In the genomic region with DNA sequence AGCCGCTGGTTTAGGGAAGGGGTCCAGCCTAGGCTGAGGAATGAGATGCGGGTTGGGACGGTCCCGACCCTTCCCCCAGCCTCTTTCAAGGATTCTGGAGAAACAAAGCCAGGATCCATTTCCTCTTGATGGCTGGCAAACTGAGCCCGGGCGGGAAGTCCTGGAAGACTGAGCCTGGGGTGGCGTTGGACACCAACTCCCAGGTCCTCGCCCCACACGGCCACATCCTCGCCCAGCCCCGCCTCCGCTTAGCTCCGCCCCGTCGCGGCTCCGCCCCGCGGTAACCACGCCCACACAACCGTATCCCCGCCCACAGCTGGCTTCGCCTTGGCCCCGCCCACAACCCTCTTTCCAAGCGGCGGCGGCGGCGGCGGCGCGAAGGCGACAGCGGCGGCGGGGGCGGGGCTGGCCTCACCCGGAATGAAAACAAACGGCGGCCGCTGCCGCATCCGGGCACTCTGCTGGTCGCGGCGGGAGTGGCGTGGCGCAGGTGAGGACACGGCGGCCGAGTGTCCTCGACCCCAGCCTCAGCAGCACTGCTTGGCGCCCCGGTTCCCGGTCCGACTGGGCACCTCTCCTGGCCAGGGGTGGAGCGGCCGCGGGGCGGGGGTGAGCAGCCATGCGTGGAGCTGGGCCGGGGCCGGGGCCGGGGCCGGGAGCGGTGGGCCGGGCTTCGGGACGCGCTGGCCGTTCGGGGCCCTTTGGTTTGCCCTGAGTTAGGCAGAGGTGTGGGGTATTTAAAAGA, we compare ENCODE assay signal across 8 cellular contexts. TPM values are rescaled to one million over a fixed set of nuclear protein-coding genes. Genes with fewer than 3 reads are reported as not detected.
A peak's percentile ranks its signal among the peaks of the same experiment; 100 is the strongest.
DNase-seq lines count a peak whose midpoint lies in the region; ATAC-seq and TF ChIP-seq lines count a peak whose summit lies in the region.

A gene with protein sequence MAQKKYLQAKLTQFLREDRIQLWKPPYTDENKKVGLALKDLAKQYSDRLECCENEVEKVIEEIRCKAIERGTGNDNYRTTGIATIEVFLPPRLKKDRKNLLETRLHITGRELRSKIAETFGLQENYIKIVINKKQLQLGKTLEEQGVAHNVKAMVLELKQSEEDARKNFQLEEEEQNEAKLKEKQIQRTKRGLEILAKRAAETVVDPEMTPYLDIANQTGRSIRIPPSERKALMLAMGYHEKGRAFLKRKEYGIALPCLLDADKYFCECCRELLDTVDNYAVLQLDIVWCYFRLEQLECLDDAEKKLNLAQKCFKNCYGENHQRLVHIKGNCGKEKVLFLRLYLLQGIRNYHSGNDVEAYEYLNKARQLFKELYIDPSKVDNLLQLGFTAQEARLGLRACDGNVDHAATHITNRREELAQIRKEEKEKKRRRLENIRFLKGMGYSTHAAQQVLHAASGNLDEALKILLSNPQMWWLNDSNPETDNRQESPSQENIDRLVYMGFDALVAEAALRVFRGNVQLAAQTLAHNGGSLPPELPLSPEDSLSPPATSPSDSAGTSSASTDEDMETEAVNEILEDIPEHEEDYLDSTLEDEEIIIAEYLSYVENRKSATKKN (plus strand): TSS at position 456 of the 745 bp plus-strand sequence. CDS start 3,538 bp downstream, outside the sequence.

- H3F3A ChIP-seq in GM23248 (ENCODE audit: insufficient read depth) (peaks cover 4% of the 10 kb centered on the region; the same call in 1 of the 2 replicates), Loucy (ENCODE audit: low read depth) (peaks cover 9% of the 10 kb centered on the region; the same call in 1 of the 2 replicates), neural progenitor cell (ENCODE audit: low read depth) (peaks cover 21% of the 10 kb centered on the region)

- H3K9me3 ChIP-seq in GM23248 (ENCODE audit: low read depth) (no peaks in the 10 kb centered on the region), Loucy (ENCODE audit: insufficient read depth, low read depth, low read length) (no peaks in the 10 kb centered on the region), SJSA1 (replicated peaks) (no peaks in the 10 kb centered on the region), neural progenitor cell (ENCODE audit: low read depth) (peaks cover 4% of the 10 kb centered on the region), stomach smooth muscle (ENCODE audit: control insufficient read depth in 2 of 2, low read length in 2 of 2) (no peaks in the 10 kb centered on the region)

- H3K4me2 ChIP-seq in GM23248 (ENCODE audit: unreplicated experiment) (peak within 1 kb of the TSS; percentile 100), Loucy (ENCODE audit: low read depth, low read length, poor library complexity, severe bottlenecking) (peak within 1 kb of the TSS; percentile 90), neural progenitor cell (peak within 1 kb of the TSS; percentile 98)

- peak; percentile 88 for ATAC-seq in foreskin keratinocyte

- peak; percentile 26 for DNase-seq in DMS79 treated with DMSO at 0.1 percent for 48 hours (lab: John Stamatoyannopoulos, UW)
- DNase-seq in GM23248: peak; percentile 97
- DNase-seq in SJSA1 (ENCODE audit: low read depth in 1 of 2, low spot score in 2 of 2): peak; percentile 90
- DNase-seq in activated naive CD4-positive, alpha-beta T cell treated with Interleukin-2 at 50 U/mL for 16 hours: peak; percentile 89
- DNase-seq in foreskin keratinocyte: peak; percentile 21 to 64
- DNase-seq in neural progenitor cell (ENCODE audit: low spot score): peak; percentile 96

- H3K27ac Mint-ChIP-seq in neural progenitor cell: no peak within 1 kb of the TSS

- TF ChIP-seq CTCF in Loucy (conservative IDR thresholded peaks at IDR 0.05; ENCODE audit: low read length) (no peak), foreskin keratinocyte (conservative IDR thresholded peaks at IDR 0.05) (no peak), neural progenitor cell (IDR thresholded peaks at IDR 0.05) (no peak)

- H3K9ac ChIP-seq in GM23248 (peak within 1 kb of the TSS; percentile 93), Loucy (ENCODE audit: low read depth, low read length, poor library complexity, severe bottlenecking) (peak within 1 kb of the TSS; percentile 85), neural progenitor cell (peak within 1 kb of the TSS; percentile 69), stomach smooth muscle (ENCODE audit: low read length in 2 of 2) (peak within 1 kb of the TSS; percentile 55 to 82)

- H3K4me3 ChIP-seq in GM23248: peak within 1 kb of the TSS; percentile 100
- peak within 1 kb of the TSS; percentile 84 for H3K4me3 ChIP-seq in Loucy (ENCODE audit: low read length, poor library complexity, severe bottlenecking)
- H3K4me3 ChIP-seq in SJSA1: peak within 1 kb of the TSS; percentile 79
- H3K4me3 ChIP-seq in neural progenitor cell: peak within 1 kb of the TSS; percentile 80
- peak within 1 kb of the TSS; percentile 72 to 77 for H3K4me3 ChIP-seq in stomach smooth muscle (ENCODE audit: low read length in 2 of 2)

- H3K79me2 ChIP-seq in GM23248 (ENCODE audit: insufficient read depth) (peaks cover 29% of the 10 kb centered on the region), Loucy (ENCODE audit: insufficient read depth, low read length) (peaks cover 28% of the 10 kb centered on the region), neural progenitor cell (ENCODE audit: low read depth) (peaks cover 29% of the 10 kb centered on the region)

- H3K27me3 Mint-ChIP-seq in neural progenitor cell (ENCODE audit: insufficient read depth, low read depth): no peaks in the 10 kb centered on the region

- H3K36me3 Mint-ChIP-seq in neural progenitor cell: no peaks in the 10 kb centered on the region

- H3K4me1 ChIP-seq in GM23248 (ENCODE audit: insufficient read depth): peaks cover 14% of the 10 kb centered on the region
- H3K4me1 ChIP-seq in Loucy (ENCODE audit: insufficient read depth, low read length, poor library complexity, severe bottlenecking): peaks cover 14% of the 10 kb centered on the region
- H3K4me1 ChIP-seq in SJSA1 (replicated peaks): peaks cover 8% of the 10 kb centered on the region; the same call in 1 of the 2 replicates
- H3K4me1 ChIP-seq in foreskin keratinocyte: no peaks in the 10 kb centered on the region
- H3K4me1 ChIP-seq in neural progenitor cell: peaks cover 8% of the 10 kb centered on the region
- peaks cover 13% of the 10 kb centered on the region for H3K4me1 ChIP-seq in stomach smooth muscle (ENCODE audit: control insufficient read depth, insufficient read depth, low read length)

- no peaks in the 10 kb centered on the region for H3K9me2 ChIP-seq in GM23248 (ENCODE audit: insufficient read depth)
- H3K9me2 ChIP-seq in Loucy (replicated peaks; ENCODE audit: low read depth, low read length): no peaks in the 10 kb centered on the region

- H3K9me3 Mint-ChIP-seq in neural progenitor cell: peaks cover 3% of the 10 kb centered on the region

- WGBS in GM23248 (ENCODE audit: low coverage in 1 of 2, low lambda C conversion rate in 2 of 2, missing lambda C conversion rate in 2 of 2), 2 experiments: 1 to 2% methylated on average over 39 to 54 of the region's 72 CpGs

- H2AFZ ChIP-seq in GM23248 (peak within 1 kb of the TSS; percentile 89), Loucy (ENCODE audit: low read length) (peak within 1 kb of the TSS; percentile 79), neural progenitor cell (replicated peaks) (peak within 1 kb of the TSS; percentile 99)

- H3K27ac ChIP-seq in GM23248 (peak within 1 kb of the TSS; percentile 22), SJSA1 (no peak within 1 kb of the TSS), foreskin keratinocyte (peak within 1 kb of the TSS; percentile 93), neural progenitor cell (no peak within 1 kb of the TSS), stomach smooth muscle (ENCODE audit: low read length) (peak within 1 kb of the TSS; percentile 53)

- H4K20me1 ChIP-seq in GM23248 (ENCODE audit: insufficient read depth): no peaks in the 10 kb centered on the region
- H4K20me1 ChIP-seq in Loucy (ENCODE audit: insufficient read depth, low read length, poor library complexity, severe bottlenecking): peaks cover 19% of the 10 kb centered on the region
- no peaks in the 10 kb centered on the region for H4K20me1 ChIP-seq in neural progenitor cell (ENCODE audit: low read depth)

- peaks cover 7% of the 10 kb centered on the region for H3K4me1 Mint-ChIP-seq in neural progenitor cell

- peak within 1 kb of the TSS; percentile 87 for H3K4me3 Mint-ChIP-seq in neural progenitor cell

- H3K27me3 ChIP-seq in GM23248 (replicated peaks; ENCODE audit: insufficient read depth) (no peaks in the 10 kb centered on the region), Loucy (ENCODE audit: insufficient read depth, low read length, poor library complexity, severe bottlenecking) (no peaks in the 10 kb centered on the region), SJSA1 (replicated peaks) (no peaks in the 10 kb centered on the region), foreskin keratinocyte (no peaks in the 10 kb centered on the region), neural progenitor cell (no peaks in the 10 kb centered on the region), stomach smooth muscle (ENCODE audit: control insufficient read depth in 1 of 2, insufficient read depth in 2 of 2, low read length in 2 of 2) (no peaks in the 10 kb centered on the region)

- H3K36me3 ChIP-seq in GM23248 (ENCODE audit: low read depth) (peaks cover 4% of the 10 kb centered on the region; the same call in 1 of the 2 replicates), Loucy (ENCODE audit: insufficient read depth, low read length) (peaks cover 10% of the 10 kb centered on the region; the same call in 1 of the 2 replicates), SJSA1 (peaks cover 17% of the 10 kb centered on the region), neural progenitor cell (no peaks in the 10 kb centered on the region), stomach smooth muscle (ENCODE audit: control insufficient read depth in 2 of 2, insufficient read depth in 2 of 2, low read length in 2 of 2) (peaks cover 9 to 12% of the 10 kb centered on the region in 2 donors)

- in situ Hi-C loops in GM23248 (cut with MboI): no loop called here

RNA-seq across cellular contexts. Expression of the gene that starts here (rescaled TPM):
- 43.4 and 60.3 TPM in 2 replicates for total RNA-seq in GM23248 (2014; rRNA removed; shearing (Covaris generic))
- polyA plus RNA-seq in GM23248 (2016; fragmentation: Nextera tagmentation; extraction: Ambion mirVana) (41.7 and 48.0 TPM in 2 replicates), foreskin keratinocyte (21.5 and 22.0 TPM in 2 replicates)
- total RNA-seq in SJSA1 (2014; rRNA removed; shearing (Covaris generic)): 50.6 and 50.7 TPM in 2 replicates
- total RNA-seq in foreskin keratinocyte (31.6 and 32.3 TPM in 2 replicates), neural progenitor cell (ENCODE audit: low replicate concordance) (56.3 and 61.7 TPM in 2 replicates)

Comparison
In these comparisons a context has a peak if more than half of its experiments do, and no peak if none do; other contexts are left out.
1. DNase-seq: peak in every context shown above with its lines; median percentile 97 in GM23248; 96 in neural progenitor cell; 90 in SJSA1; 89 in activated naive CD4-positive, alpha-beta T cell treated with Interleukin-2 at 50 U/mL for 16 hours; 42 in foreskin keratinocyte; 26 in DMS79 treated with DMSO at 0.1 percent for 48 hours.
2. H3K27ac ChIP-seq: peak in GM23248 (single experiment), foreskin keratinocyte (single experiment) and stomach smooth muscle (single experiment); none in SJSA1 (single experiment) and neural progenitor cell (single experiment).
3. Peak in every context shown above with its lines, with median percentiles within 50 percentile points of each other: H2AFZ ChIP-seq, H3K4me2 ChIP-seq, H3K4me3 ChIP-seq and H3K9ac ChIP-seq.